ENCODE assay signal across 20 cellular contexts in genomic region chr16:58039829-58040495, GRCh38. TPM values are rescaled to one million over a fixed set of nuclear protein-coding genes. Genes with fewer than 3 reads are reported as not detected.
DNase-seq lines count a peak whose midpoint lies in the region; ATAC-seq and TF ChIP-seq lines count a peak whose summit lies in the region.
"Had no signal": no experiment of that assay in that cellular context is flagged by ENCODE, and none has a peak within 500 bp of the region (broad histone marks: within the 10 kb centered on the region; RNA-seq: fewer than 3 reads in every experiment).

No MANE protein-coding gene starts in this region.

- H3K4me1 Mint-ChIP-seq in activated T-cell treated with anti-CD3 and anti-CD28 coated beads, Interleukin-2, amount 50 U/mL, for 24 hours (ENCODE audit: low read depth): no peaks in the 10 kb centered on the region
- H3K4me1 Mint-ChIP-seq: GM23338, IgD-negative memory B cell had no signal

- H3K27me3 ChIP-seq in cardiac muscle cell (no peaks in the 10 kb centered on the region), H7 (ENCODE audit: control insufficient read depth, insufficient read depth, low read length) (no peaks in the 10 kb centered on the region), neuronal stem cell (ENCODE audit: control insufficient read depth in 3 of 3, insufficient read depth in 3 of 3, low read depth in 1 of 3, low read length in 3 of 3) (no peaks in the 10 kb centered on the region), upper lobe of right lung (no peaks in the 10 kb centered on the region)
- H3K27me3 ChIP-seq: BLaER1 treated with 17β-estradiol and CSF1 and Interleukin-3, amounts not matched to agents 10 nM and 100 nM had no signal

- H3K27ac ChIP-seq in cardiac muscle cell: peak overlapping the region; percentile 96
- no peak overlapping the region for H3K27ac ChIP-seq in neuronal stem cell (replicated peaks; ENCODE audit: low read length)
- H3K27ac ChIP-seq in upper lobe of right lung: no peak overlapping the region
- H3K27ac ChIP-seq: A549; BLaER1 treated with 17β-estradiol and CSF1 and Interleukin-3, amounts not matched to agents 10 nM and 100 nM had no signal

- no peak for TF ChIP-seq CTCF in cardiac muscle cell (IDR thresholded peaks at IDR 0.05; ENCODE audit: low read depth, low read length)
- TF ChIP-seq CTCF in upper lobe of right lung (IDR thresholded peaks at IDR 0.05): no peak

- no peak overlapping the region for H2BK15ac ChIP-seq in neuronal stem cell (ENCODE audit: low read length)

- intact Hi-C loops in left cardiac atrium (cut with DNase I): no loop called here
- intact Hi-C loops in upper lobe of right lung (cut with DNase I): no loop called here

- no peak overlapping the region for H3K27ac Mint-ChIP-seq in activated T-cell treated with anti-CD3 and anti-CD28 coated beads, Interleukin-2, amount 50 U/mL, for 24 hours
- H3K27ac Mint-ChIP-seq: CD8-positive, alpha-beta T cell; GM23338; HFFc6 had no signal

- no peaks in the 10 kb centered on the region for H3K27me3 Mint-ChIP-seq in activated T-cell treated with anti-CD3 and anti-CD28 coated beads, Interleukin-2, amount 50 U/mL, for 24 hours
- H3K27me3 Mint-ChIP-seq: IgD-negative memory B cell had no signal

- H3K36me3 ChIP-seq in cardiac muscle cell (peaks cover 68% of the 10 kb centered on the region), H7 (replicated peaks; ENCODE audit: control insufficient read depth, insufficient read depth, low read length) (peaks cover 30% of the 10 kb centered on the region), neuronal stem cell (replicated peaks in 1 of 2; ENCODE audit: control insufficient read depth in 2 of 2, insufficient read depth in 2 of 2, low read length in 2 of 2) (peaks cover 19 to 32% of the 10 kb centered on the region in 2 donors), upper lobe of right lung (peaks cover 31% of the 10 kb centered on the region)
- H3K36me3 ChIP-seq: BLaER1 treated with 17β-estradiol and CSF1 and Interleukin-3, amounts not matched to agents 10 nM and 100 nM had no signal

- no peak overlapping the region for H3K4ac ChIP-seq in neuronal stem cell (ENCODE audit: low read length)

- H3K14ac ChIP-seq in neuronal stem cell (ENCODE audit: low read length): no peak overlapping the region

- no peak overlapping the region for H2AK5ac ChIP-seq in neuronal stem cell (ENCODE audit: low read depth, low read length)

- no peak overlapping the region for H2BK5ac ChIP-seq in neuronal stem cell (ENCODE audit: low read length)

- no peak for DNase-seq in cardiac muscle cell (ENCODE audit: low read depth in 1 of 2, low spot score in 1 of 2)
- no peak for DNase-seq in left cardiac atrium
- peak; percentile 40 for DNase-seq in H7
- DNase-seq in neuronal stem cell (ENCODE audit: low spot score): no peak
- peak; percentile 53 for DNase-seq in upper lobe of right lung
- DNase-seq in activated T-cell treated with anti-CD3 and anti-CD28 coated beads, Interleukin-2, amount 50 U/mL, for 24 hours: no peak
- no peak for DNase-seq in mesenteric fat pad (ENCODE audit: low spot score)
- DNase-seq: Calu3; CD8-positive, alpha-beta T cell; DND-41; EL; HFFc6; KBM-7 had no signal

- ATAC-seq in left cardiac atrium (no peak), upper lobe of right lung (no peak), GM18520 (IDR thresholded peaks at IDR 0.05; ENCODE audit: unreplicated experiment) (no peak)
- ATAC-seq: A549; CD8-positive, alpha-beta T cell; GM12878; GM23338; HCT116 had no signal

- H2BK12ac ChIP-seq in neuronal stem cell (ENCODE audit: low read length): no peak overlapping the region

- H4K8ac ChIP-seq in neuronal stem cell (ENCODE audit: low read depth, low read length): no peak overlapping the region

- peak overlapping the region; percentile 11 for H3K23ac ChIP-seq in neuronal stem cell (ENCODE audit: low read depth, low read length, poor library complexity)

- H3K18ac ChIP-seq in neuronal stem cell (ENCODE audit: low read length): peak overlapping the region; percentile 31

- H3K9me3 ChIP-seq in cardiac muscle cell (ENCODE audit: low read depth) (no peaks in the 10 kb centered on the region), neuronal stem cell (replicated peaks in 1 of 2; ENCODE audit: control insufficient read depth in 2 of 2, insufficient read depth in 1 of 2, low read depth in 1 of 2, low read length in 2 of 2) (peaks cover 0 to 2% of the 10 kb centered on the region in 2 donors), upper lobe of right lung (no peaks in the 10 kb centered on the region)
- H3K9me3 ChIP-seq: A549; BLaER1 treated with 17β-estradiol and CSF1 and Interleukin-3, amounts not matched to agents 10 nM and 100 nM had no signal

- H4K91ac ChIP-seq in neuronal stem cell (ENCODE audit: low read depth, low read length, poor library complexity): no peak overlapping the region

- H3K4me3 Mint-ChIP-seq in activated T-cell treated with anti-CD3 and anti-CD28 coated beads, Interleukin-2, amount 50 U/mL, for 24 hours: no peak overlapping the region
- H3K4me3 Mint-ChIP-seq: CD8-positive, alpha-beta T cell; GM23338; HFFc6; IgD-negative memory B cell had no signal

- no CpG with 5 or more reads among the region's 26 CpGs for WGBS in neuronal stem cell (ENCODE audit: extremely low coverage in 2 of 2, insufficient read length in 2 of 2, insufficient replicate concordance in 1 of 2), 2 donors

- peaks cover 8% of the 10 kb centered on the region for H3K79me1 ChIP-seq in neuronal stem cell (ENCODE audit: low read depth, low read length)

- no peaks in the 10 kb centered on the region for H3K9me3 Mint-ChIP-seq in activated T-cell treated with anti-CD3 and anti-CD28 coated beads, Interleukin-2, amount 50 U/mL, for 24 hours
- H3K9me3 Mint-ChIP-seq: CD8-positive, alpha-beta T cell; HFFc6 had no signal

- H3K4me2 ChIP-seq in neuronal stem cell (ENCODE audit: insufficient read depth, low read length, poor library complexity, severe bottlenecking): no peak overlapping the region
- H3K4me2 ChIP-seq: A549, GM23338 had no signal

- peaks cover 31% of the 10 kb centered on the region for H3K4me1 ChIP-seq in cardiac muscle cell (ENCODE audit: low read depth)
- no peaks in the 10 kb centered on the region for H3K4me1 ChIP-seq in neuronal stem cell (ENCODE audit: control insufficient read depth in 2 of 2, insufficient read depth in 1 of 2, low read depth in 1 of 2, low read length in 2 of 2)
- no peaks in the 10 kb centered on the region for H3K4me1 ChIP-seq in upper lobe of right lung
- H3K4me1 ChIP-seq: A549 had no signal

- no peak overlapping the region for H2AFZ ChIP-seq in neuronal stem cell (ENCODE audit: low read length)
- H2AFZ ChIP-seq: GM23338 had no signal

- no peak overlapping the region for H2BK120ac ChIP-seq in neuronal stem cell (ENCODE audit: low read depth, low read length)

- no peak overlapping the region for H3K4me3 ChIP-seq in cardiac muscle cell
- no peak overlapping the region for H3K4me3 ChIP-seq in H7 (ENCODE audit: insufficient read depth, low read depth, low read length)
- H3K4me3 ChIP-seq in neuronal stem cell (ENCODE audit: low read length in 2 of 2): no peak overlapping the region
- no peak overlapping the region for H3K4me3 ChIP-seq in upper lobe of right lung
- H3K4me3 ChIP-seq: A549; BLaER1 treated with 17β-estradiol and CSF1 and Interleukin-3, amounts not matched to agents 10 nM and 100 nM; GM12878; GM23338 had no signal

- no peaks in the 10 kb centered on the region for H3K36me3 Mint-ChIP-seq in activated T-cell treated with anti-CD3 and anti-CD28 coated beads, Interleukin-2, amount 50 U/mL, for 24 hours (ENCODE audit: low read depth)
- H3K36me3 Mint-ChIP-seq: CD8-positive, alpha-beta T cell; IgD-negative memory B cell had no signal

- H3K9ac ChIP-seq in neuronal stem cell (ENCODE audit: low read depth, low read length, poor library complexity): no peak overlapping the region
- H3K9ac ChIP-seq: BLaER1 treated with 17β-estradiol and CSF1 and Interleukin-3, amounts not matched to agents 10 nM and 100 nM had no signal

RNA-seq across cellular contexts. Expression of gene MMP15, which starts 14.4 kb away (rescaled TPM):
- total RNA-seq in cardiac muscle cell: 391 and 473 TPM in 2 replicates
- 317 and 388 TPM in 2 replicates for polyA plus RNA-seq in cardiac muscle cell
- 10 to 100 TPM; 46.2 to 52.9 TPM for total RNA-seq in left cardiac atrium
- 58.2 and 60.7 TPM in 2 replicates for total RNA-seq in H7 (2014; rRNA removed; shearing (Covaris generic))
- 10.1 TPM for polyA plus RNA-seq in neuronal stem cell (2013, experiment 1 of 2)
- polyA plus RNA-seq in neuronal stem cell (2013, experiment 2 of 2): 10.1 TPM
- 25.2 TPM for total RNA-seq in upper lobe of right lung
- total RNA-seq in mesenteric fat pad: 23.2 TPM
- polyA plus RNA-seq: IgD-negative memory B cell had no signal

RNA-seq across cellular contexts. Expression of gene USB1, which starts 38.8 kb away (rescaled TPM):
- total RNA-seq in cardiac muscle cell (41.4 and 48.3 TPM in 2 replicates), left cardiac atrium (10 to 100 TPM; 32.3 to 37.7 TPM), upper lobe of right lung (37.4 TPM), mesenteric fat pad (40.8 TPM)
- polyA plus RNA-seq in cardiac muscle cell: 40.2 and 60.8 TPM in 2 replicates
- total RNA-seq in H7 (2014; rRNA removed; shearing (Covaris generic)): 20.0 and 23.9 TPM in 2 replicates
- 40.5 TPM for polyA plus RNA-seq in neuronal stem cell (2013, experiment 1 of 2)
- 39.6 TPM for polyA plus RNA-seq in neuronal stem cell (2013, experiment 2 of 2)

RNA-seq across cellular contexts. Expression of gene ZNF319, which starts 39.5 kb away (rescaled TPM):
- 11.6 and 12.4 TPM in 2 replicates for total RNA-seq in cardiac muscle cell
- polyA plus RNA-seq in cardiac muscle cell: 12.3 and 13.3 TPM in 2 replicates
- total RNA-seq in left cardiac atrium: 1 to 10 TPM; 5.9 to 8.1 TPM
- 3.1 and 3.4 TPM in 2 replicates for total RNA-seq in H7 (2014; rRNA removed; shearing (Covaris generic))
- polyA plus RNA-seq in neuronal stem cell (2013, experiment 1 of 2): 7.0 TPM
- polyA plus RNA-seq in neuronal stem cell (2013, experiment 2 of 2): 8.3 TPM
- total RNA-seq in upper lobe of right lung: 10.6 TPM
- total RNA-seq in mesenteric fat pad: 7.5 TPM

Comparison
In these comparisons a context has a peak if more than half of its experiments do, and no peak if none do; other contexts are left out.
1. DNase-seq: peak in H7 (single experiment) and upper lobe of right lung (single experiment); none in cardiac muscle cell (0 of 2), left cardiac atrium (single experiment), neuronal stem cell (single experiment), activated T-cell treated with anti-CD3 and anti-CD28 coated beads, Interleukin-2, amount 50 U/mL, for 24 hours (single experiment) and mesenteric fat pad (single experiment).